Comparison of ENCODE assay signal across 1 cellular context in the genomic region with DNA sequence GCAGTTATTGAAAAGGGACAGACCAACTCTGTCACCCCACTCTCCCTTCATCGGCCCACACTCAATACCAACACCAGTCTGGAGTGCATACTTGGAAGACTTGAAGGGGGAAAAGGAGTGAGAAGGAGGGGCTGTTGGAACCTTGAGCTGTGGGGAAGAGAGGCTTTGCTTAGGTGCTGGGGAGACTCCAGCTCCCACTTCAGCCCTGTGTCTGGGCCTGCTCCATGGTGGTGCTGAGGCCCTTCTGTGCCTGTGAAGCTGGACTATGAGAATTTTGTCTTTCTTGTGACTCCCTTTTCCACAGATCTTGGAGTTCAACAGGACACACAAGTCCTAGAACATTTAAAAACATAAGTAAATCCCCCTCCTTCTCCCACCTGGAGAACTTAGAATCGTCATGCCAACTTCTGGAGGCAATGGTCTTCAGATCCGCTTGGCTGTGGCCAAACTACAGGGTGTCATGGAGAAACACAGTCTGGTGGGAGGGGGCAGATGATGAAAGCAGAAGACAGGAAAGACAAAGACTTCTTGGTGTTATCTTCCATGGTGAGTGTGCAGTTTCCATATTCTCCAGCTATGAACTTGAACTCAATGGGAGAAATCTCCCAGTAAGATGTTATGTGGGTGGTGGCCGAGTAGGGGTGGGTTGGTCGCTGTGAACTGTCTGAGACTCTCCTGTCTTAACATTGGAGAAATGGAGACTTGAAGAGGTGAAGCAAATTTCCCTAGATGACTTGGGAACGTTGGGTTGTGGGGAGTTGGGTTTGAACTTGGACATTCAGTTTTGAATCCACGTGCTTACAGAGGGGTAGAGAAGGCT.
TF ChIP-seq lines count a peak whose summit lies in the region.

No MANE protein-coding gene starts in this region.

TF ChIP-seq in K562, 482 proteins besides CTCF, POLR2A, EP300 and RAD21 (continued from another document and continues in another):
- TF ChIP-seq, protein P1, sequence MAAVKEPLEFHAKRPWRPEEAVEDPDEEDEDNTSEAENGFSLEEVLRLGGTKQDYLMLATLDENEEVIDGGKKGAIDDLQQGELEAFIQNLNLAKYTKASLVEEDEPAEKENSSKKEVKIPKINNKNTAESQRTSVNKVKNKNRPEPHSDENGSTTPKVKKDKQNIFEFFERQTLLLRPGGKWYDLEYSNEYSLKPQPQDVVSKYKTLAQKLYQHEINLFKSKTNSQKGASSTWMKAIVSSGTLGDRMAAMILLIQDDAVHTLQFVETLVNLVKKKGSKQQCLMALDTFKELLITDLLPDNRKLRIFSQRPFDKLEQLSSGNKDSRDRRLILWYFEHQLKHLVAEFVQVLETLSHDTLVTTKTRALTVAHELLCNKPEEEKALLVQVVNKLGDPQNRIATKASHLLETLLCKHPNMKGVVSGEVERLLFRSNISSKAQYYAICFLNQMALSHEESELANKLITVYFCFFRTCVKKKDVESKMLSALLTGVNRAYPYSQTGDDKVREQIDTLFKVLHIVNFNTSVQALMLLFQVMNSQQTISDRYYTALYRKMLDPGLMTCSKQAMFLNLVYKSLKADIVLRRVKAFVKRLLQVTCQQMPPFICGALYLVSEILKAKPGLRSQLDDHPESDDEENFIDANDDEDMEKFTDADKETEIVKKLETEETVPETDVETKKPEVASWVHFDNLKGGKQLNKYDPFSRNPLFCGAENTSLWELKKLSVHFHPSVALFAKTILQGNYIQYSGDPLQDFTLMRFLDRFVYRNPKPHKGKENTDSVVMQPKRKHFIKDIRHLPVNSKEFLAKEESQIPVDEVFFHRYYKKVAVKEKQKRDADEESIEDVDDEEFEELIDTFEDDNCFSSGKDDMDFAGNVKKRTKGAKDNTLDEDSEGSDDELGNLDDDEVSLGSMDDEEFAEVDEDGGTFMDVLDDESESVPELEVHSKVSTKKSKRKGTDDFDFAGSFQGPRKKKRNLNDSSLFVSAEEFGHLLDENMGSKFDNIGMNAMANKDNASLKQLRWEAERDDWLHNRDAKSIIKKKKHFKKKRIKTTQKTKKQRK (IDR thresholded peaks at IDR 0.05; ENCODE audit: borderline replicate concordance, low read depth, low read length) = no peak
- no peak for TF ChIP-seq MXI1 (IDR thresholded peaks at IDR 0.05; ENCODE audit: low read depth, low read length)
- no peak for TF ChIP-seq CHD1 (IDR thresholded peaks at IDR 0.05; ENCODE audit: low read length)
- TF ChIP-seq HOXB6 (CRISPR knock-in tag; IDR thresholded peaks at IDR 0.05; ENCODE audit: borderline replicate concordance) = no peak
- no peak for TF ChIP-seq RERE (CRISPR knock-in tag; IDR thresholded peaks at IDR 0.05; ENCODE audit: borderline replicate concordance)
- TF ChIP-seq ZNF512 (tag; IDR thresholded peaks at IDR 0.05) = no peak
- TF ChIP-seq STAT5A (IDR thresholded peaks at IDR 0.05; ENCODE audit: borderline replicate concordance, low read length) = no peak
- no peak for TF ChIP-seq E2F3 (CRISPR knock-in tag; IDR thresholded peaks at IDR 0.05)
- TF ChIP-seq BRCA1 (IDR thresholded peaks at IDR 0.05) = no peak
- no peak for TF ChIP-seq BRCA1 (CRISPR knock-in tag; IDR thresholded peaks at IDR 0.05)
- peak; percentile 84; the same call in 1 of the 2 replicates for TF ChIP-seq ZNF175 (CRISPR knock-in tag; IDR thresholded peaks at IDR 0.05; ENCODE audit: low read depth)
- TF ChIP-seq SAFB (IDR thresholded peaks at IDR 0.05; ENCODE audit: borderline replicate concordance, low read depth, low read length) = no peak
- TF ChIP-seq FOXA1 (IDR thresholded peaks at IDR 0.05; ENCODE audit: borderline replicate concordance) = no peak
- no peak; the same call in 1 of the 2 replicates for TF ChIP-seq MTA3 (IDR thresholded peaks at IDR 0.05; ENCODE audit: borderline replicate concordance)
- no peak for TF ChIP-seq SMARCA5 (IDR thresholded peaks at IDR 0.05)
- no peak for TF ChIP-seq SMARCC2 (IDR thresholded peaks at IDR 0.05; ENCODE audit: low read depth)
- TF ChIP-seq SIX5 (IDR thresholded peaks at IDR 0.05; ENCODE audit: borderline replicate concordance in 1 of 2, insufficient read depth in 1 of 2, low read depth in 1 of 2, low read length in 2 of 2) = no peak
- TF ChIP-seq TEAD4 (IDR thresholded peaks at IDR 0.05; ENCODE audit: low read length) = no peak
- no peak for TF ChIP-seq TEAD4 (CRISPR knock-in tag; IDR thresholded peaks at IDR 0.05; ENCODE audit: borderline replicate concordance)
- no peak for TF ChIP-seq NCOA4 (IDR thresholded peaks at IDR 0.05; ENCODE audit: partially characterized antibody)
- no peak for TF ChIP-seq ESRRA (IDR thresholded peaks at IDR 0.05; ENCODE audit: borderline replicate concordance, low read depth)
- TF ChIP-seq STAT5B (CRISPR knock-in tag; IDR thresholded peaks at IDR 0.05) = no peak
- TF ChIP-seq ARID3A (IDR thresholded peaks at IDR 0.05; ENCODE audit: borderline replicate concordance, low read depth, low read length) = no peak
- no peak for TF ChIP-seq NR0B1 (IDR thresholded peaks at IDR 0.05; ENCODE audit: partially characterized antibody)
- TF ChIP-seq, protein P2, sequence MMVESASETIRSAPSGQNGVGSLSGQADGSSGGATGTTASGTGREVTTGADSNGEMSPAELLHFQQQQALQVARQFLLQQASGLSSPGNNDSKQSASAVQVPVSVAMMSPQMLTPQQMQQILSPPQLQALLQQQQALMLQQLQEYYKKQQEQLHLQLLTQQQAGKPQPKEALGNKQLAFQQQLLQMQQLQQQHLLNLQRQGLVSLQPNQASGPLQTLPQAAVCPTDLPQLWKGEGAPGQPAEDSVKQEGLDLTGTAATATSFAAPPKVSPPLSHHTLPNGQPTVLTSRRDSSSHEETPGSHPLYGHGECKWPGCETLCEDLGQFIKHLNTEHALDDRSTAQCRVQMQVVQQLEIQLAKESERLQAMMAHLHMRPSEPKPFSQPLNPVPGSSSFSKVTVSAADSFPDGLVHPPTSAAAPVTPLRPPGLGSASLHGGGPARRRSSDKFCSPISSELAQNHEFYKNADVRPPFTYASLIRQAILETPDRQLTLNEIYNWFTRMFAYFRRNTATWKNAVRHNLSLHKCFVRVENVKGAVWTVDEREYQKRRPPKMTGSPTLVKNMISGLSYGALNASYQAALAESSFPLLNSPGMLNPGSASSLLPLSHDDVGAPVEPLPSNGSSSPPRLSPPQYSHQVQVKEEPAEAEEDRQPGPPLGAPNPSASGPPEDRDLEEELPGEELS (CRISPR knock-in tag; IDR thresholded peaks at IDR 0.05; ENCODE audit: borderline replicate concordance) = no peak
- TF ChIP-seq IRF2 (CRISPR knock-in tag; IDR thresholded peaks at IDR 0.05) = no peak
- no peak for TF ChIP-seq SREBF2 (CRISPR knock-in tag; IDR thresholded peaks at IDR 0.05)
- TF ChIP-seq PTBP1 (IDR thresholded peaks at IDR 0.05; ENCODE audit: low read depth, low read length) = no peak
- no peak for TF ChIP-seq RFX5 (IDR thresholded peaks at IDR 0.05; ENCODE audit: low read depth, low read length)
- TF ChIP-seq, protein P3, sequence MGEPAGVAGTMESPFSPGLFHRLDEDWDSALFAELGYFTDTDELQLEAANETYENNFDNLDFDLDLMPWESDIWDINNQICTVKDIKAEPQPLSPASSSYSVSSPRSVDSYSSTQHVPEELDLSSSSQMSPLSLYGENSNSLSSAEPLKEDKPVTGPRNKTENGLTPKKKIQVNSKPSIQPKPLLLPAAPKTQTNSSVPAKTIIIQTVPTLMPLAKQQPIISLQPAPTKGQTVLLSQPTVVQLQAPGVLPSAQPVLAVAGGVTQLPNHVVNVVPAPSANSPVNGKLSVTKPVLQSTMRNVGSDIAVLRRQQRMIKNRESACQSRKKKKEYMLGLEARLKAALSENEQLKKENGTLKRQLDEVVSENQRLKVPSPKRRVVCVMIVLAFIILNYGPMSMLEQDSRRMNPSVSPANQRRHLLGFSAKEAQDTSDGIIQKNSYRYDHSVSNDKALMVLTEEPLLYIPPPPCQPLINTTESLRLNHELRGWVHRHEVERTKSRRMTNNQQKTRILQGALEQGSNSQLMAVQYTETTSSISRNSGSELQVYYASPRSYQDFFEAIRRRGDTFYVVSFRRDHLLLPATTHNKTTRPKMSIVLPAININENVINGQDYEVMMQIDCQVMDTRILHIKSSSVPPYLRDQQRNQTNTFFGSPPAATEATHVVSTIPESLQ (CRISPR knock-in tag; IDR thresholded peaks at IDR 0.05) = no peak
- peak; percentile 32 to 42; a peak in 2 of 4 replicates for TF ChIP-seq FOXK2 (conservative IDR thresholded peaks at IDR 0.05 in 1 of 2, IDR thresholded peaks at IDR 0.05 in 1 of 2; ENCODE audit: low read depth in 2 of 2)
- no peak for TF ChIP-seq KAT2B (IDR thresholded peaks at IDR 0.05; ENCODE audit: low read depth, low read length)
- TF ChIP-seq, protein P4, sequence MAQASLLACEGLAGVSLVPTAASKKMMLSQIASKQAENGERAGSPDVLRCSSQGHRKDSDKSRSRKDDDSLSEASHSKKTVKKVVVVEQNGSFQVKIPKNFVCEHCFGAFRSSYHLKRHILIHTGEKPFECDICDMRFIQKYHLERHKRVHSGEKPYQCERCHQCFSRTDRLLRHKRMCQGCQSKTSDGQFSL (CRISPR knock-in tag; IDR thresholded peaks at IDR 0.05) = no peak
- TF ChIP-seq, protein P4 (tag; IDR thresholded peaks at IDR 0.05) = 0 out of 4 replicates have a peak, but pooled peaks of 1 of the 2 experiments have one; percentile 71
- TF ChIP-seq OTX1 (CRISPR knock-in tag; IDR thresholded peaks at IDR 0.05) = peak; percentile 66
- TF ChIP-seq THRAP3 (IDR thresholded peaks at IDR 0.05; ENCODE audit: borderline replicate concordance) = no peak
- peak; percentile 87 for TF ChIP-seq L3MBTL2 (IDR thresholded peaks at IDR 0.05)
- no peak; the same call in 1 of the 2 replicates for TF ChIP-seq EGR1 (conservative IDR thresholded peaks at IDR 0.05)
